Comparison of ENCODE assay signal across 16 cellular contexts in the genomic region with DNA sequence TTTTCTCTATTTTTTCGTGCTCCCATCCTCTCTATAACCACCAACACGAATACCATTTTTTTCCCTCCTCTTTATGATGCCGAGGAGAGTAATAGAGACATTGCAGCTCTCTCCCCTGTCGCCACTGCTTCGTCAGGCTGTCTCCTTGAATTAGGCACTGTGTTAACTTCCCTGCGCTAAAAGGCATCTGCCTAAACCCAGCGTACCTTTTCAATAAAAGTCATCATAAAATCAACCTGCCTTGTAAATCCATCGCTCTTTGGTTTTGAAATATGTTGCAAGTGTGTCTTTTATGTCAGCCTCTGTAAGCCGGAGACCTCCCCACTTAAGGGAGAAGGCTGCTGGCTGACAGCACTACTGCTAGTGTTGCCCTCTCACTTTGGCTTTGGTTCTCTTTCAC.
"Had no signal": no experiment of that assay in that cellular context is flagged by ENCODE, and none has a peak within 500 bp of the region (broad histone marks: within the 10 kb centered on the region; RNA-seq: fewer than 3 reads in every experiment).

No MANE protein-coding gene starts in this region.

- H3K36me3 ChIP-seq: esophagus muscularis mucosa, left ventricle myocardium inferior, lower lobe of right lung, stomach, suprapubic skin, thyroid gland had no signal

- H3K27ac ChIP-seq: epithelial cell of prostate, esophagus muscularis mucosa, left ventricle myocardium inferior, lower lobe of right lung, stomach, suprapubic skin, thyroid gland had no signal

- H3K4me3 ChIP-seq: esophagus muscularis mucosa, left ventricle myocardium inferior, lower lobe of right lung, stomach, suprapubic skin, thyroid gland had no signal

- ATAC-seq: effector memory CD8-positive, alpha-beta T cell; left cardiac atrium; lower lobe of right lung; natural killer cell; right cardiac atrium had no signal

- DNase-seq: effector memory CD8-positive, alpha-beta T cell; foreskin fibroblast; kidney; left cardiac atrium; left ventricle myocardium inferior; lower lobe of right lung; natural killer cell; right cardiac atrium; small intestine; stimulated activated CD4-positive, alpha-beta T cell treated with anti-CD3 and anti-CD28 coated beads, Interleukin-12 subunit alpha, Interleukin-12 subunit beta, amount 100 ng/mL, for 4 hours; stimulated activated naive CD4-positive, alpha-beta T cell; stomach; thyroid gland had no signal

- H3K9me3 ChIP-seq: esophagus muscularis mucosa, left ventricle myocardium inferior, lower lobe of right lung, stomach, suprapubic skin, thyroid gland had no signal
